1 cellular context compared by ENCODE assay signal in the genomic region with DNA sequence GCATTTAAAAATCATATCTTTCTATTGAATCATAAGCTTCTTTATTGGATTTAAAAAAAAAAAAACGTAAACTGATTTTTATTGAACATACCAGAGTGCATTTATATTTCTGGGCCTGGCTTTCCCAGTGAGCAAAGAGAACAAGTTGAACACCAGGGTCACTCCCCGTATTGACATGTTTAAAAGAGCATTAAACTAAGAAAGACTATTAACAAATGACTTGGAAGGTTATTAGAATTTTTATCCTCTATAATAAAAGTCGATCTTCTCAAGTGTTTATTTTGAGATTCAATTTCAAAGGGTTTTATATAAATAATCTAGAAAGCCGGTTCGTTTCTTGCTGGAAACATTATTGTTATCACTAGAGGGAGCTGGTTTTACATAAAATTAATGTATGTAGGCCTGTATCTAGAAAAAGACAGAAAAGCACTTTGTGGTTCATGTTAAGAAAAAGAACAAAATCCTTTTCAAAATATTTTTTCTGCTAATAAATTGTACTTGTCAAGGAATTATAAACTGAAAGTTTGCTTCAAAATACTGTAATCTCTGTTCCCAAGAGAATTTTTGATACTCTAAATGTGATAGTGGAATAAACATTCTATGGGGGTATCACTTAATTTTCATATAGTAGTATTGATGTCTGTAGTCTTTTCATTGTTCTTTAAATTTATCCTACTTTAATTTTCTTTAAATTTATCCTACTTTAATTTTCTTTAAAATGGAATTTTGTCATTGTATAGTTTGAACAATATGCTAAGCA.
TF ChIP-seq lines count a peak whose summit lies in the region.

No MANE protein-coding gene starts in this region.

TF ChIP-seq in SK-N-SH treated with all-trans-retinoic acid at 6 μM for 48 hours, 23 proteins besides CTCF, POLR2A, EP300 and RAD21 (continued from another document):
- TF ChIP-seq TSHZ2 (CRISPR knock-in tag; IDR thresholded peaks at IDR 0.05) (no peak), ZC3H10 (CRISPR knock-in tag; IDR thresholded peaks at IDR 0.05) (no peak), ESRRG (CRISPR knock-in tag; IDR thresholded peaks at IDR 0.05) (no peak), SNAI2 (CRISPR knock-in tag; IDR thresholded peaks at IDR 0.05) (no peak)
